ENCODE assay signal across 7 cellular contexts in genomic region chr1:16387201-16388185, GRCh38. TPM values are rescaled to one million over a fixed set of nuclear protein-coding genes. Genes with fewer than 3 reads are reported as not detected.
A peak's percentile ranks its signal among the peaks of the same experiment; 100 is the strongest.
DNase-seq lines count a peak whose midpoint lies in the region; ATAC-seq lines count a peak whose summit lies in the region.

No MANE protein-coding gene starts in this region.

- H3K36me3 Mint-ChIP-seq in T-helper 2 cell treated with Interferon-gamma antibody and Interleukin-4, amounts not matched to agents 5 μg/mL and 100 μg/mL, for 36 hours (ENCODE audit: low read depth): peaks cover 9% of the 10 kb centered on the region
- H3K36me3 Mint-ChIP-seq in stimulated activated naive CD8-positive, alpha-beta T cell treated with anti-CD3 and anti-CD28 coated beads, Interleukin-15, Interleukin-2, amounts not matched to agents 100 ng/mL and 50 ng/mL, for 24 hours (ENCODE audit: low read depth): peaks cover 36% of the 10 kb centered on the region

- intact Hi-C loops in left ventricle myocardium superior (cut with micrococcal nuclease): no loop called here

- H3K4me1 Mint-ChIP-seq in T-helper 2 cell treated with Interferon-gamma antibody and Interleukin-4, amounts not matched to agents 5 μg/mL and 100 μg/mL, for 36 hours (ENCODE audit: low read depth): peaks cover 51% of the 10 kb centered on the region
- peaks cover 87% of the 10 kb centered on the region for H3K4me1 Mint-ChIP-seq in stimulated activated naive CD8-positive, alpha-beta T cell treated with anti-CD3 and anti-CD28 coated beads, Interleukin-15, Interleukin-2, amounts not matched to agents 100 ng/mL and 50 ng/mL, for 24 hours (ENCODE audit: low read depth)

- no peaks in the 10 kb centered on the region for H3K9me3 Mint-ChIP-seq in T-helper 2 cell treated with Interferon-gamma antibody and Interleukin-4, amounts not matched to agents 5 μg/mL and 100 μg/mL, for 36 hours
- H3K9me3 Mint-ChIP-seq in stimulated activated naive CD8-positive, alpha-beta T cell treated with anti-CD3 and anti-CD28 coated beads, Interleukin-15, Interleukin-2, amounts not matched to agents 100 ng/mL and 50 ng/mL, for 24 hours: no peaks in the 10 kb centered on the region

- H3K27me3 Mint-ChIP-seq in T-helper 2 cell treated with Interferon-gamma antibody and Interleukin-4, amounts not matched to agents 5 μg/mL and 100 μg/mL, for 36 hours (ENCODE audit: low read depth): no peaks in the 10 kb centered on the region
- H3K27me3 Mint-ChIP-seq in stimulated activated naive CD8-positive, alpha-beta T cell treated with anti-CD3 and anti-CD28 coated beads, Interleukin-15, Interleukin-2, amounts not matched to agents 100 ng/mL and 50 ng/mL, for 24 hours: no peaks in the 10 kb centered on the region

- peak overlapping the region; percentile 72 for H3K4me3 Mint-ChIP-seq in T-helper 2 cell treated with Interferon-gamma antibody and Interleukin-4, amounts not matched to agents 5 μg/mL and 100 μg/mL, for 36 hours
- peak overlapping the region; percentile 67 for H3K4me3 Mint-ChIP-seq in stimulated activated naive CD8-positive, alpha-beta T cell treated with anti-CD3 and anti-CD28 coated beads, Interleukin-15, Interleukin-2, amounts not matched to agents 100 ng/mL and 50 ng/mL, for 24 hours

- peak overlapping the region; percentile 79 for H3K27ac Mint-ChIP-seq in T-helper 2 cell treated with Interferon-gamma antibody and Interleukin-4, amounts not matched to agents 5 μg/mL and 100 μg/mL, for 36 hours
- peak overlapping the region; percentile 71 for H3K27ac Mint-ChIP-seq in stimulated activated naive CD8-positive, alpha-beta T cell treated with anti-CD3 and anti-CD28 coated beads, Interleukin-15, Interleukin-2, amounts not matched to agents 100 ng/mL and 50 ng/mL, for 24 hours

- peak; percentile 36 for ATAC-seq in GM21367 (IDR thresholded peaks at IDR 0.05; ENCODE audit: unreplicated experiment)
- peak; percentile 44 for ATAC-seq in left ventricle myocardium superior
- ATAC-seq in HG03460 (IDR thresholded peaks at IDR 0.05; ENCODE audit: unreplicated experiment): no peak
- ATAC-seq in GM21737 (IDR thresholded peaks at IDR 0.05; ENCODE audit: unreplicated experiment): no peak

- no peak for DNase-seq in T-helper 2 cell treated with Interferon-gamma antibody and Interleukin-4, amounts not matched to agents 5 μg/mL and 100 μg/mL, for 36 hours (ENCODE audit: low spot score)
- DNase-seq in left ventricle myocardium superior: peak; percentile 36
- no peak for DNase-seq in stimulated activated CD4-positive, alpha-beta T cell treated with anti-CD3 and anti-CD28 coated beads, Interleukin-2, amount 100 ng/mL, for 24 hours

RNA-seq across cellular contexts. Expression of gene SZRD1, which starts 20.5 kb away (rescaled TPM):
- 109 TPM for total RNA-seq in left ventricle myocardium superior

RNA-seq across cellular contexts. Expression of gene FBXO42, which starts 35.2 kb away (rescaled TPM):
- 23.1 TPM for total RNA-seq in left ventricle myocardium superior

RNA-seq across cellular contexts. Expression of gene SPATA21, which starts 49.7 kb away (rescaled TPM):
- total RNA-seq in left ventricle myocardium superior: not detected

RNA-seq across cellular contexts. Expression of gene NECAP2, which starts 53.0 kb away (rescaled TPM):
- total RNA-seq in left ventricle myocardium superior: 13.7 TPM

Comparison
In these comparisons a context has a peak if more than half of its experiments do, and no peak if none do; other contexts are left out.
1. ATAC-seq: peak in GM21367 (single experiment) and left ventricle myocardium superior (single experiment); none in HG03460 (single experiment) and GM21737 (single experiment).